ENCODE assay signal across 1 cellular context in the genomic region with DNA sequence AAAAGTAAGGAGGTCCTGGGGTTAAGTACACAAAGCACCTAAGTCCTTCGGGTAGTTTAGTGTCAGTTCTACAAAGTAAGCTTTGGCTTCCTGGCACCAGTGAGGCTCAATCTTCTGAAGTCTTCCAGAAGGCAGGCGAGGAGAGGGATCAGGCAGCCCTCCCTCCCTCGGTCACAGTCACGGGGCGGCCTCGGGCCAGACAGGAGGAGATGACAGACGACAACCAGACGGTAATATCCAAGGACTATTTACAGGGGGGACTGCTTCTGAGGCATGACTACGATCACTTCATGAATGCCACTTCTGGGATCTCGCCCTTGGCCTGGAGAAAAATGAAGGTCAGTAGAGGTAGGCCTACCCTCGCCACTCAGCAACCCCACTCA.
A peak's percentile ranks its signal among the peaks of the same experiment; 100 is the strongest.
TF ChIP-seq lines count a peak whose summit lies in the region.

No MANE protein-coding gene starts in this region.

TF ChIP-seq in K562, 482 proteins besides CTCF, POLR2A, EP300 and RAD21 (continued from another document and continues in another):
- TF ChIP-seq, protein P1, sequence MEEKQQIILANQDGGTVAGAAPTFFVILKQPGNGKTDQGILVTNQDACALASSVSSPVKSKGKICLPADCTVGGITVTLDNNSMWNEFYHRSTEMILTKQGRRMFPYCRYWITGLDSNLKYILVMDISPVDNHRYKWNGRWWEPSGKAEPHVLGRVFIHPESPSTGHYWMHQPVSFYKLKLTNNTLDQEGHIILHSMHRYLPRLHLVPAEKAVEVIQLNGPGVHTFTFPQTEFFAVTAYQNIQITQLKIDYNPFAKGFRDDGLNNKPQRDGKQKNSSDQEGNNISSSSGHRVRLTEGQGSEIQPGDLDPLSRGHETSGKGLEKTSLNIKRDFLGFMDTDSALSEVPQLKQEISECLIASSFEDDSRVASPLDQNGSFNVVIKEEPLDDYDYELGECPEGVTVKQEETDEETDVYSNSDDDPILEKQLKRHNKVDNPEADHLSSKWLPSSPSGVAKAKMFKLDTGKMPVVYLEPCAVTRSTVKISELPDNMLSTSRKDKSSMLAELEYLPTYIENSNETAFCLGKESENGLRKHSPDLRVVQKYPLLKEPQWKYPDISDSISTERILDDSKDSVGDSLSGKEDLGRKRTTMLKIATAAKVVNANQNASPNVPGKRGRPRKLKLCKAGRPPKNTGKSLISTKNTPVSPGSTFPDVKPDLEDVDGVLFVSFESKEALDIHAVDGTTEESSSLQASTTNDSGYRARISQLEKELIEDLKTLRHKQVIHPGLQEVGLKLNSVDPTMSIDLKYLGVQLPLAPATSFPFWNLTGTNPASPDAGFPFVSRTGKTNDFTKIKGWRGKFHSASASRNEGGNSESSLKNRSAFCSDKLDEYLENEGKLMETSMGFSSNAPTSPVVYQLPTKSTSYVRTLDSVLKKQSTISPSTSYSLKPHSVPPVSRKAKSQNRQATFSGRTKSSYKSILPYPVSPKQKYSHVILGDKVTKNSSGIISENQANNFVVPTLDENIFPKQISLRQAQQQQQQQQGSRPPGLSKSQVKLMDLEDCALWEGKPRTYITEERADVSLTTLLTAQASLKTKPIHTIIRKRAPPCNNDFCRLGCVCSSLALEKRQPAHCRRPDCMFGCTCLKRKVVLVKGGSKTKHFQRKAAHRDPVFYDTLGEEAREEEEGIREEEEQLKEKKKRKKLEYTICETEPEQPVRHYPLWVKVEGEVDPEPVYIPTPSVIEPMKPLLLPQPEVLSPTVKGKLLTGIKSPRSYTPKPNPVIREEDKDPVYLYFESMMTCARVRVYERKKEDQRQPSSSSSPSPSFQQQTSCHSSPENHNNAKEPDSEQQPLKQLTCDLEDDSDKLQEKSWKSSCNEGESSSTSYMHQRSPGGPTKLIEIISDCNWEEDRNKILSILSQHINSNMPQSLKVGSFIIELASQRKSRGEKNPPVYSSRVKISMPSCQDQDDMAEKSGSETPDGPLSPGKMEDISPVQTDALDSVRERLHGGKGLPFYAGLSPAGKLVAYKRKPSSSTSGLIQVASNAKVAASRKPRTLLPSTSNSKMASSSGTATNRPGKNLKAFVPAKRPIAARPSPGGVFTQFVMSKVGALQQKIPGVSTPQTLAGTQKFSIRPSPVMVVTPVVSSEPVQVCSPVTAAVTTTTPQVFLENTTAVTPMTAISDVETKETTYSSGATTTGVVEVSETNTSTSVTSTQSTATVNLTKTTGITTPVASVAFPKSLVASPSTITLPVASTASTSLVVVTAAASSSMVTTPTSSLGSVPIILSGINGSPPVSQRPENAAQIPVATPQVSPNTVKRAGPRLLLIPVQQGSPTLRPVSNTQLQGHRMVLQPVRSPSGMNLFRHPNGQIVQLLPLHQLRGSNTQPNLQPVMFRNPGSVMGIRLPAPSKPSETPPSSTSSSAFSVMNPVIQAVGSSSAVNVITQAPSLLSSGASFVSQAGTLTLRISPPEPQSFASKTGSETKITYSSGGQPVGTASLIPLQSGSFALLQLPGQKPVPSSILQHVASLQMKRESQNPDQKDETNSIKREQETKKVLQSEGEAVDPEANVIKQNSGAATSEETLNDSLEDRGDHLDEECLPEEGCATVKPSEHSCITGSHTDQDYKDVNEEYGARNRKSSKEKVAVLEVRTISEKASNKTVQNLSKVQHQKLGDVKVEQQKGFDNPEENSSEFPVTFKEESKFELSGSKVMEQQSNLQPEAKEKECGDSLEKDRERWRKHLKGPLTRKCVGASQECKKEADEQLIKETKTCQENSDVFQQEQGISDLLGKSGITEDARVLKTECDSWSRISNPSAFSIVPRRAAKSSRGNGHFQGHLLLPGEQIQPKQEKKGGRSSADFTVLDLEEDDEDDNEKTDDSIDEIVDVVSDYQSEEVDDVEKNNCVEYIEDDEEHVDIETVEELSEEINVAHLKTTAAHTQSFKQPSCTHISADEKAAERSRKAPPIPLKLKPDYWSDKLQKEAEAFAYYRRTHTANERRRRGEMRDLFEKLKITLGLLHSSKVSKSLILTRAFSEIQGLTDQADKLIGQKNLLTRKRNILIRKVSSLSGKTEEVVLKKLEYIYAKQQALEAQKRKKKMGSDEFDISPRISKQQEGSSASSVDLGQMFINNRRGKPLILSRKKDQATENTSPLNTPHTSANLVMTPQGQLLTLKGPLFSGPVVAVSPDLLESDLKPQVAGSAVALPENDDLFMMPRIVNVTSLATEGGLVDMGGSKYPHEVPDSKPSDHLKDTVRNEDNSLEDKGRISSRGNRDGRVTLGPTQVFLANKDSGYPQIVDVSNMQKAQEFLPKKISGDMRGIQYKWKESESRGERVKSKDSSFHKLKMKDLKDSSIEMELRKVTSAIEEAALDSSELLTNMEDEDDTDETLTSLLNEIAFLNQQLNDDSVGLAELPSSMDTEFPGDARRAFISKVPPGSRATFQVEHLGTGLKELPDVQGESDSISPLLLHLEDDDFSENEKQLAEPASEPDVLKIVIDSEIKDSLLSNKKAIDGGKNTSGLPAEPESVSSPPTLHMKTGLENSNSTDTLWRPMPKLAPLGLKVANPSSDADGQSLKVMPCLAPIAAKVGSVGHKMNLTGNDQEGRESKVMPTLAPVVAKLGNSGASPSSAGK (IDR thresholded peaks at IDR 0.05), result no peak
- TF ChIP-seq, protein P2, sequence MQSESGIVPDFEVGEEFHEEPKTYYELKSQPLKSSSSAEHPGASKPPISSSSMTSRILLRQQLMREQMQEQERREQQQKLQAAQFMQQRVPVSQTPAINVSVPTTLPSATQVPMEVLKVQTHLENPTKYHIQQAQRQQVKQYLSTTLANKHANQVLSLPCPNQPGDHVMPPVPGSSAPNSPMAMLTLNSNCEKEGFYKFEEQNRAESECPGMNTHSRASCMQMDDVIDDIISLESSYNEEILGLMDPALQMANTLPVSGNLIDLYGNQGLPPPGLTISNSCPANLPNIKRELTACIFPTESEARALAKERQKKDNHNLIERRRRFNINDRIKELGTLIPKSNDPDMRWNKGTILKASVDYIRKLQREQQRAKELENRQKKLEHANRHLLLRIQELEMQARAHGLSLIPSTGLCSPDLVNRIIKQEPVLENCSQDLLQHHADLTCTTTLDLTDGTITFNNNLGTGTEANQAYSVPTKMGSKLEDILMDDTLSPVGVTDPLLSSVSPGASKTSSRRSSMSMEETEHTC (IDR thresholded peaks at IDR 0.05), result peak; percentile 32; the same call in 1 of the 2 replicates
- no peak for TF ChIP-seq POLR2AphosphoS2 (IDR thresholded peaks at IDR 0.05; ENCODE audit: low read length)
- no peak for TF ChIP-seq BHLHE40 (IDR thresholded peaks at IDR 0.05; ENCODE audit: low read length)
- no peak for TF ChIP-seq ARID2 (IDR thresholded peaks at IDR 0.05)
- TF ChIP-seq ZNF644 (tag; IDR thresholded peaks at IDR 0.05; ENCODE audit: low read depth), result no peak
- no peak for TF ChIP-seq SP2 (IDR thresholded peaks at IDR 0.05; ENCODE audit: extremely low read depth, low read depth, low read length, poor library complexity, severe bottlenecking)
- TF ChIP-seq, protein P3, sequence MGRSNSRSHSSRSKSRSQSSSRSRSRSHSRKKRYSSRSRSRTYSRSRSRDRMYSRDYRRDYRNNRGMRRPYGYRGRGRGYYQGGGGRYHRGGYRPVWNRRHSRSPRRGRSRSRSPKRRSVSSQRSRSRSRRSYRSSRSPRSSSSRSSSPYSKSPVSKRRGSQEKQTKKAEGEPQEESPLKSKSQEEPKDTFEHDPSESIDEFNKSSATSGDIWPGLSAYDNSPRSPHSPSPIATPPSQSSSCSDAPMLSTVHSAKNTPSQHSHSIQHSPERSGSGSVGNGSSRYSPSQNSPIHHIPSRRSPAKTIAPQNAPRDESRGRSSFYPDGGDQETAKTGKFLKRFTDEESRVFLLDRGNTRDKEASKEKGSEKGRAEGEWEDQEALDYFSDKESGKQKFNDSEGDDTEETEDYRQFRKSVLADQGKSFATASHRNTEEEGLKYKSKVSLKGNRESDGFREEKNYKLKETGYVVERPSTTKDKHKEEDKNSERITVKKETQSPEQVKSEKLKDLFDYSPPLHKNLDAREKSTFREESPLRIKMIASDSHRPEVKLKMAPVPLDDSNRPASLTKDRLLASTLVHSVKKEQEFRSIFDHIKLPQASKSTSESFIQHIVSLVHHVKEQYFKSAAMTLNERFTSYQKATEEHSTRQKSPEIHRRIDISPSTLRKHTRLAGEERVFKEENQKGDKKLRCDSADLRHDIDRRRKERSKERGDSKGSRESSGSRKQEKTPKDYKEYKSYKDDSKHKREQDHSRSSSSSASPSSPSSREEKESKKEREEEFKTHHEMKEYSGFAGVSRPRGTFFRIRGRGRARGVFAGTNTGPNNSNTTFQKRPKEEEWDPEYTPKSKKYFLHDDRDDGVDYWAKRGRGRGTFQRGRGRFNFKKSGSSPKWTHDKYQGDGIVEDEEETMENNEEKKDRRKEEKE (IDR thresholded peaks at IDR 0.05; ENCODE audit: borderline replicate concordance in 1 of 2, control insufficient read depth in 1 of 2, low read depth in 2 of 2, low read length in 1 of 2), result no peak
- TF ChIP-seq CHCHD3 (CRISPR knock-in tag; IDR thresholded peaks at IDR 0.05), result no peak
- no peak for TF ChIP-seq GTF2F1 (IDR thresholded peaks at IDR 0.05; ENCODE audit: low read depth, low read length)
- peak; percentile 23 for TF ChIP-seq PRDM10 (IDR thresholded peaks at IDR 0.05; ENCODE audit: partially characterized antibody)
- TF ChIP-seq ZNF830 (CRISPR knock-in tag; IDR thresholded peaks at IDR 0.05), result no peak
- no peak for TF ChIP-seq MEF2A (IDR thresholded peaks at IDR 0.05; ENCODE audit: control insufficient read depth, low read depth, low read length)
- no peak for TF ChIP-seq ZNF274 (IDR thresholded peaks at IDR 0.05; ENCODE audit: borderline replicate concordance, low read depth, low read length)
- no peak for TF ChIP-seq TAF7 (tag; IDR thresholded peaks at IDR 0.05)
- TF ChIP-seq NFIC (IDR thresholded peaks at IDR 0.05), result no peak
- no peak for TF ChIP-seq RFX5 (IDR thresholded peaks at IDR 0.05; ENCODE audit: low read depth, low read length)
- TF ChIP-seq ARNT (IDR thresholded peaks at IDR 0.05), result peak in 1 of 2 experiments; percentile 38; a peak in 1 of 4 replicates
- TF ChIP-seq ATF1 (CRISPR knock-in tag; IDR thresholded peaks at IDR 0.05), result no peak
- TF ChIP-seq ATF1 (tag; IDR thresholded peaks at IDR 0.05), result 0 out of 2 replicates have a peak, but pooled peaks have one; percentile 9
- TF ChIP-seq XRCC4 (IDR thresholded peaks at IDR 0.05; ENCODE audit: extremely low read depth, insufficient read depth, insufficient read length), result no peak
- TF ChIP-seq TARDBP (IDR thresholded peaks at IDR 0.05), result 0 out of 2 replicates have a peak, but pooled peaks have one; percentile 43
- TF ChIP-seq, protein P4, sequence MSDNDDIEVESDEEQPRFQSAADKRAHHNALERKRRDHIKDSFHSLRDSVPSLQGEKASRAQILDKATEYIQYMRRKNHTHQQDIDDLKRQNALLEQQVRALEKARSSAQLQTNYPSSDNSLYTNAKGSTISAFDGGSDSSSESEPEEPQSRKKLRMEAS (CRISPR knock-in tag; IDR thresholded peaks at IDR 0.05), result no peak
- no peak for TF ChIP-seq BRF1 (IDR thresholded peaks at IDR 0.05; ENCODE audit: borderline replicate concordance, extremely low read depth, insufficient read length)
- TF ChIP-seq, protein P5, sequence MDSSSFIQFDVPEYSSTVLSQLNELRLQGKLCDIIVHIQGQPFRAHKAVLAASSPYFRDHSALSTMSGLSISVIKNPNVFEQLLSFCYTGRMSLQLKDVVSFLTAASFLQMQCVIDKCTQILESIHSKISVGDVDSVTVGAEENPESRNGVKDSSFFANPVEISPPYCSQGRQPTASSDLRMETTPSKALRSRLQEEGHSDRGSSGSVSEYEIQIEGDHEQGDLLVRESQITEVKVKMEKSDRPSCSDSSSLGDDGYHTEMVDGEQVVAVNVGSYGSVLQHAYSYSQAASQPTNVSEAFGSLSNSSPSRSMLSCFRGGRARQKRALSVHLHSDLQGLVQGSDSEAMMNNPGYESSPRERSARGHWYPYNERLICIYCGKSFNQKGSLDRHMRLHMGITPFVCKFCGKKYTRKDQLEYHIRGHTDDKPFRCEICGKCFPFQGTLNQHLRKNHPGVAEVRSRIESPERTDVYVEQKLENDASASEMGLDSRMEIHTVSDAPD (CRISPR knock-in tag; IDR thresholded peaks at IDR 0.05), result no peak
- peak; percentile 77 for TF ChIP-seq MEIS2 (IDR thresholded peaks at IDR 0.05; ENCODE audit: partially characterized antibody)
- TF ChIP-seq LARP7 (IDR thresholded peaks at IDR 0.05), result no peak
- TF ChIP-seq ZNF766 (CRISPR knock-in tag; conservative IDR thresholded peaks at IDR 0.05), result no peak
- peak in 1 of 2 experiments; percentile 7; a peak in 1 of 4 replicates for TF ChIP-seq FOXA3 (CRISPR knock-in tag; conservative IDR thresholded peaks at IDR 0.05 in 1 of 2, IDR thresholded peaks at IDR 0.05 in 1 of 2)
- peak in 1 of 2 experiments; percentile 25 for TF ChIP-seq E2F6 (IDR thresholded peaks at IDR 0.05; ENCODE audit: borderline replicate concordance in 1 of 2, extremely low read depth in 1 of 2, insufficient read depth in 1 of 2, insufficient read length in 1 of 2, low read depth in 1 of 2, low read length in 1 of 2, poor library complexity in 1 of 2, severe bottlenecking in 1 of 2)
- TF ChIP-seq SPI1 (IDR thresholded peaks at IDR 0.05; ENCODE audit: borderline replicate concordance, low read depth, low read length), result no peak
